In genomic region chr19:19193926-19194325, GRCh38 we compare ENCODE assay signal across 11 cellular contexts. TPM values are rescaled to one million over a fixed set of nuclear protein-coding genes. Genes with fewer than 3 reads are reported as not detected.
DNase-seq lines count a peak whose midpoint lies in the region; ATAC-seq and TF ChIP-seq lines count a peak whose summit lies in the region.
"Had no signal": no experiment of that assay in that cellular context is flagged by ENCODE, and none has a peak within 500 bp of the region (broad histone marks: within the 10 kb centered on the region; RNA-seq: fewer than 3 reads in every experiment).

No MANE protein-coding gene starts in this region.

- H3K27me3 Mint-ChIP-seq in stimulated activated naive CD8-positive, alpha-beta T cell treated with anti-CD3 and anti-CD28 coated beads, Interleukin-15, Interleukin-2, amounts not matched to agents 100 ng/mL and 50 ng/mL, for 24 hours, result no peaks in the 10 kb centered on the region

- peaks cover 6% of the 10 kb centered on the region for H3K36me3 Mint-ChIP-seq in stimulated activated naive CD8-positive, alpha-beta T cell treated with anti-CD3 and anti-CD28 coated beads, Interleukin-15, Interleukin-2, amounts not matched to agents 100 ng/mL and 50 ng/mL, for 24 hours (ENCODE audit: low read depth)

- DNase-seq in stimulated activated naive CD8-positive, alpha-beta T cell treated with anti-CD3 and anti-CD28 coated beads, Interleukin-15, Interleukin-2, amounts not matched to agents 100 U/mL and 50 U/mL, for 24 hours, result no peak
- DNase-seq in epithelial cell of proximal tubule (ENCODE audit: low read depth) (no peak), foreskin keratinocyte (no peak), testis (no peak)
- DNase-seq in stimulated activated CD4-positive, alpha-beta T cell treated with anti-CD3 and anti-CD28 coated beads, Interleukin-2, amount 100 ng/mL, for 24 hours, result no peak
- DNase-seq: NCI-H1105 treated with DMSO at 0.1 percent for 48 hours, substantia nigra had no signal

- ATAC-seq in stimulated activated naive CD8-positive, alpha-beta T cell treated with anti-CD3 and anti-CD28 coated beads, Interleukin-15, Interleukin-2, amounts not matched to agents 100 U/mL and 50 U/mL, for 24 hours, result no peak
- no peak for ATAC-seq in foreskin keratinocyte

- no peaks in the 10 kb centered on the region for H3K27me3 ChIP-seq in foreskin keratinocyte
- no peaks in the 10 kb centered on the region for H3K27me3 ChIP-seq in testis

- peak overlapping the region; percentile 52 for H3K27ac Mint-ChIP-seq in stimulated activated naive CD8-positive, alpha-beta T cell treated with anti-CD3 and anti-CD28 coated beads, Interleukin-15, Interleukin-2, amounts not matched to agents 100 ng/mL and 50 ng/mL, for 24 hours

- no peaks in the 10 kb centered on the region for H3K9me3 Mint-ChIP-seq in stimulated activated naive CD8-positive, alpha-beta T cell treated with anti-CD3 and anti-CD28 coated beads, Interleukin-15, Interleukin-2, amounts not matched to agents 100 ng/mL and 50 ng/mL, for 24 hours

- 75 to 76% methylated on average over 3 to 5 of the region's 5 CpGs for WGBS in testis, 2 donors

- no peaks in the 10 kb centered on the region for H3K9me3 ChIP-seq in testis

- H3K4me3 ChIP-seq in epithelial cell of proximal tubule (ENCODE audit: low read depth, low read length) (peak overlapping the region; percentile 100), testis (no peak overlapping the region)

- no peaks in the 10 kb centered on the region for H3K36me3 ChIP-seq in testis (ENCODE audit: low read depth, missing control alignments)

- intact Hi-C loops in testis (cut with DNase I; ENCODE audit: low total_unique reads), result no loop called here

- H3K4me1 ChIP-seq in foreskin keratinocyte (peaks cover 5% of the 10 kb centered on the region), testis (peaks cover 17% of the 10 kb centered on the region)

- no peak overlapping the region for H3K27ac ChIP-seq in foreskin keratinocyte
- no peak overlapping the region for H3K27ac ChIP-seq in testis

- no peak for TF ChIP-seq POLR2A in testis (IDR thresholded peaks at IDR 0.05)

- H3K4me3 Mint-ChIP-seq in stimulated activated naive CD8-positive, alpha-beta T cell treated with anti-CD3 and anti-CD28 coated beads, Interleukin-15, Interleukin-2, amounts not matched to agents 100 ng/mL and 50 ng/mL, for 24 hours, result peak overlapping the region; percentile 95

- no peak for TF ChIP-seq CTCF in epithelial cell of proximal tubule (conservative IDR thresholded peaks at IDR 0.05; ENCODE audit: low read depth, low read length)
- no peak for TF ChIP-seq CTCF in foreskin keratinocyte (conservative IDR thresholded peaks at IDR 0.05)
- no peak for TF ChIP-seq CTCF in testis (IDR thresholded peaks at IDR 0.05)

- peaks cover 39% of the 10 kb centered on the region for H3K4me1 Mint-ChIP-seq in stimulated activated naive CD8-positive, alpha-beta T cell treated with anti-CD3 and anti-CD28 coated beads, Interleukin-15, Interleukin-2, amounts not matched to agents 100 ng/mL and 50 ng/mL, for 24 hours (ENCODE audit: low read depth)

RNA-seq across cellular contexts. Expression of gene RFXANK, which starts 1.9 kb away (rescaled TPM):
- total RNA-seq in epithelial cell of proximal tubule (87.5 and 95.8 TPM in 2 replicates), foreskin keratinocyte (118 and 132 TPM in 2 replicates), testis (10 to 100 TPM; 35.1 to 40.4 TPM)
- polyA plus RNA-seq in foreskin keratinocyte (154 TPM in 2 replicates), testis (ENCODE audit: insufficient read depth, low read depth, low replicate concordance) (35.7 TPM)

RNA-seq across cellular contexts. Expression of gene BORCS8, which starts 2.0 kb away (rescaled TPM):
- 26.0 and 27.4 TPM in 2 replicates for total RNA-seq in epithelial cell of proximal tubule
- 21.7 and 21.8 TPM in 2 replicates for total RNA-seq in foreskin keratinocyte
- polyA plus RNA-seq in foreskin keratinocyte, result 29.3 and 33.1 TPM in 2 replicates
- 10 to 100 TPM; 17.7 to 25.7 TPM for total RNA-seq in testis
- polyA plus RNA-seq in testis (ENCODE audit: insufficient read depth, low read depth, low replicate concordance), result 36.6 TPM

RNA-seq across cellular contexts. Expression of gene NR2C2AP, which starts 9.3 kb away (rescaled TPM):
- total RNA-seq in epithelial cell of proximal tubule, result 25.9 and 28.5 TPM in 2 replicates
- 27.1 and 30.2 TPM in 2 replicates for total RNA-seq in foreskin keratinocyte
- 40.5 and 45.7 TPM in 2 replicates for polyA plus RNA-seq in foreskin keratinocyte
- 1 to 10 TPM; 7.0 to 9.6 TPM for total RNA-seq in testis
- polyA plus RNA-seq in testis (ENCODE audit: insufficient read depth, low read depth, low replicate concordance), result 9.4 TPM

RNA-seq across cellular contexts. Expression of gene NCAN, which starts 17.8 kb away (rescaled TPM):
- total RNA-seq in epithelial cell of proximal tubule (not detected in 2 replicates), foreskin keratinocyte (not detected in 2 replicates), testis (1 to 10 TPM; 3.3 to 3.7 TPM)
- polyA plus RNA-seq in foreskin keratinocyte (not detected in 2 replicates), testis (ENCODE audit: insufficient read depth, low read depth, low replicate concordance) (2.3 TPM)
- total RNA-seq: Daoy; H4; T-helper 2 cell treated with Interferon-gamma antibody and Interleukin-4, amounts not matched to agents 100 ng/mL and 5 ng/mL, for 36 hours had no signal

RNA-seq across cellular contexts. Expression of gene MEF2B, which starts 23.9 kb away (rescaled TPM):
- total RNA-seq in epithelial cell of proximal tubule (not detected in 2 replicates), foreskin keratinocyte (0.18 TPM in 1 of 2 replicates, not detected in the other), testis (1 to 10 TPM; 3.0 to 5.7 TPM)
- polyA plus RNA-seq in foreskin keratinocyte (0.51 and 0.66 TPM in 2 replicates), testis (ENCODE audit: insufficient read depth, low read depth, low replicate concordance) (3.1 TPM)
